ENCODE assay signal across 7 cellular contexts in the genomic region with DNA sequence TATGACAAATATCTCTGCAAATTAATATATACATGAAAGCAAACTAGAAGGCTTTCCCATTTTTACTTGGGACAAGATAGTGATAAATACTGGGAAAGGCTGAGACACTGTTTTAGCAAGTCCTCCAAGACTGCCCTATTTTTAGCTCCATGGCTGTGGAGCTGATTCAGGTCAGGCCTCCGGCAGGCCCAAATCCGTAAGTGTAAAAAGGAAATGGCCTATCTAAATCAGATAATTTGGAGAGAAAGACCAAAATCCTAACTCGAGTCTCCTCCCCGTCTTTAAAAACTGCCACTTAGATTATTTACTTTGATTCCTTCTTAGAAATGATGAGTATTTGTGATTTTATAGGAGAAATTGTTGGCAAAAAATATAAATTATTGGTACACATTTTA. TPM values are rescaled to one million over a fixed set of nuclear protein-coding genes. Genes with fewer than 3 reads are reported as not detected.
A peak's percentile ranks its signal among the peaks of the same experiment; 100 is the strongest.
DNase-seq lines count a peak whose midpoint lies in the region; ATAC-seq and TF ChIP-seq lines count a peak whose summit lies in the region.

No MANE protein-coding gene starts in this region.

- no peaks in the 10 kb centered on the region for H3K27me3 ChIP-seq in HL-60 (ENCODE audit: insufficient read depth, poor library complexity, severe bottlenecking)

- DNase-seq in HL-60 (ENCODE audit: low read depth in 1 of 2, low spot score in 1 of 2) (peak in 1 of 2 experiments; percentile 12), WTC11 (ENCODE audit: low spot score) (no peak), glomerular visceral epithelial cell (ENCODE audit: extremely low spot score) (peak; percentile 12), NCI-H2107 treated with DMSO at 0.1 percent for 48 hours (lab: John Stamatoyannopoulos, UW; ENCODE audit: unreplicated experiment) (no peak), DMS153 (lab: John Stamatoyannopoulos, UW) (no peak)
- DNase-seq in stimulated activated CD4-positive, alpha-beta T cell treated with anti-CD3 and anti-CD28 coated beads, Interleukin-2, amount 100 ng/mL, for 24 hours: no peak

- H3K4me1 Mint-ChIP-seq in WTC11: peaks cover 20% of the 10 kb centered on the region
- H3K4me1 Mint-ChIP-seq in stimulated activated memory B cell treated with anti-CD40 and anti-IgM and Interleukin-4, amounts not matched to agents 10 μg/mL and 1 μg/mL and 100 μg/mL, for 72 hours: peaks cover 40% of the 10 kb centered on the region

- H3K27ac Mint-ChIP-seq in WTC11: peak overlapping the region; percentile 91; the same call in 1 of the 2 replicates
- peak overlapping the region; percentile 94 for H3K27ac Mint-ChIP-seq in stimulated activated memory B cell treated with anti-CD40 and anti-IgM and Interleukin-4, amounts not matched to agents 10 μg/mL and 1 μg/mL and 100 μg/mL, for 72 hours

- no peaks in the 10 kb centered on the region for H3K9me3 Mint-ChIP-seq in WTC11
- H3K9me3 Mint-ChIP-seq in stimulated activated memory B cell treated with anti-CD40 and anti-IgM and Interleukin-4, amounts not matched to agents 10 μg/mL and 1 μg/mL and 100 μg/mL, for 72 hours: no peaks in the 10 kb centered on the region

- TF ChIP-seq CTCF in HL-60 (IDR thresholded peaks at IDR 0.05; ENCODE audit: insufficient read depth, low read length) (no peak), WTC11 (IDR thresholded peaks at IDR 0.05) (no peak)

- H3K4me3 ChIP-seq in HL-60 (replicated peaks; ENCODE audit: insufficient read depth, low read length): peak overlapping the region; percentile 65

- CTCF ChIA-PET in WTC11 (lab: Charles Lee): interaction anchor here (0.7 kb wide), 1 partner anchor 440 kb away, joined by 3 read pairs; no protein-coding TSS in a partner anchor

- no peaks in the 10 kb centered on the region; the same call in 1 of the 2 replicates for H3K27me3 Mint-ChIP-seq in WTC11 (ENCODE audit: low read depth)
- no peaks in the 10 kb centered on the region for H3K27me3 Mint-ChIP-seq in stimulated activated memory B cell treated with anti-CD40 and anti-IgM and Interleukin-4, amounts not matched to agents 10 μg/mL and 1 μg/mL and 100 μg/mL, for 72 hours

- H3K36me3 Mint-ChIP-seq in WTC11: peaks cover 19% of the 10 kb centered on the region
- peaks cover 24% of the 10 kb centered on the region for H3K36me3 Mint-ChIP-seq in stimulated activated memory B cell treated with anti-CD40 and anti-IgM and Interleukin-4, amounts not matched to agents 10 μg/mL and 1 μg/mL and 100 μg/mL, for 72 hours

- ATAC-seq in WTC11: no peak
- ATAC-seq in stimulated activated memory B cell treated with anti-CD40 and anti-IgM and Interleukin-4, amounts not matched to agents 10 μg/mL and 1 μg/mL and 100 μg/mL, for 72 hours: no peak

- H3K4me3 Mint-ChIP-seq in WTC11: peak overlapping the region; percentile 96
- H3K4me3 Mint-ChIP-seq in stimulated activated memory B cell treated with anti-CD40 and anti-IgM and Interleukin-4, amounts not matched to agents 10 μg/mL and 1 μg/mL and 100 μg/mL, for 72 hours: peak overlapping the region; percentile 92

- POLR2A ChIA-PET in WTC11 (lab: Charles Lee): interaction anchor here (0.7 kb wide), 1 partner anchor 407 kb away, joined by 3 read pairs; no protein-coding TSS in a partner anchor

- H3K27ac ChIP-seq in HL-60 (replicated peaks): peak overlapping the region; percentile 99

TF ChIP-seq in WTC11, 78 proteins besides CTCF, POLR2A, EP300 and RAD21 (continues in another document):
- TF ChIP-seq, protein P1, sequence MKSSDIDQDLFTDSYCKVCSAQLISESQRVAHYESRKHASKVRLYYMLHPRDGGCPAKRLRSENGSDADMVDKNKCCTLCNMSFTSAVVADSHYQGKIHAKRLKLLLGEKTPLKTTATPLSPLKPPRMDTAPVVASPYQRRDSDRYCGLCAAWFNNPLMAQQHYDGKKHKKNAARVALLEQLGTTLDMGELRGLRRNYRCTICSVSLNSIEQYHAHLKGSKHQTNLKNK (CRISPR knock-in tag; IDR thresholded peaks at IDR 0.05): no peak
- TF ChIP-seq NR1H2 (CRISPR knock-in tag; IDR thresholded peaks at IDR 0.05) (no peak), NR3C1 (CRISPR knock-in tag; conservative IDR thresholded peaks at IDR 0.05; ENCODE audit: low read depth) (no peak), NR2C2 (CRISPR knock-in tag; IDR thresholded peaks at IDR 0.05) (no peak), SOX15 (CRISPR knock-in tag; IDR thresholded peaks at IDR 0.05) (no peak), ATF1 (CRISPR knock-in tag; IDR thresholded peaks at IDR 0.05) (no peak), PRRX2 (CRISPR knock-in tag; IDR thresholded peaks at IDR 0.05) (no peak), ZNF121 (CRISPR knock-in tag; IDR thresholded peaks at IDR 0.05) (no peak), TP53 (CRISPR knock-in tag; IDR thresholded peaks at IDR 0.05) (no peak), MXD4 (CRISPR knock-in tag; IDR thresholded peaks at IDR 0.05; ENCODE audit: borderline replicate concordance) (no peak)
- TF ChIP-seq, protein P2, sequence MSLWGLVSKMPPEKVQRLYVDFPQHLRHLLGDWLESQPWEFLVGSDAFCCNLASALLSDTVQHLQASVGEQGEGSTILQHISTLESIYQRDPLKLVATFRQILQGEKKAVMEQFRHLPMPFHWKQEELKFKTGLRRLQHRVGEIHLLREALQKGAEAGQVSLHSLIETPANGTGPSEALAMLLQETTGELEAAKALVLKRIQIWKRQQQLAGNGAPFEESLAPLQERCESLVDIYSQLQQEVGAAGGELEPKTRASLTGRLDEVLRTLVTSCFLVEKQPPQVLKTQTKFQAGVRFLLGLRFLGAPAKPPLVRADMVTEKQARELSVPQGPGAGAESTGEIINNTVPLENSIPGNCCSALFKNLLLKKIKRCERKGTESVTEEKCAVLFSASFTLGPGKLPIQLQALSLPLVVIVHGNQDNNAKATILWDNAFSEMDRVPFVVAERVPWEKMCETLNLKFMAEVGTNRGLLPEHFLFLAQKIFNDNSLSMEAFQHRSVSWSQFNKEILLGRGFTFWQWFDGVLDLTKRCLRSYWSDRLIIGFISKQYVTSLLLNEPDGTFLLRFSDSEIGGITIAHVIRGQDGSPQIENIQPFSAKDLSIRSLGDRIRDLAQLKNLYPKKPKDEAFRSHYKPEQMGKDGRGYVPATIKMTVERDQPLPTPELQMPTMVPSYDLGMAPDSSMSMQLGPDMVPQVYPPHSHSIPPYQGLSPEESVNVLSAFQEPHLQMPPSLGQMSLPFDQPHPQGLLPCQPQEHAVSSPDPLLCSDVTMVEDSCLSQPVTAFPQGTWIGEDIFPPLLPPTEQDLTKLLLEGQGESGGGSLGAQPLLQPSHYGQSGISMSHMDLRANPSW (CRISPR knock-in tag; conservative IDR thresholded peaks at IDR 0.05; ENCODE audit: low read depth): no peak
- TF ChIP-seq, protein P3, sequence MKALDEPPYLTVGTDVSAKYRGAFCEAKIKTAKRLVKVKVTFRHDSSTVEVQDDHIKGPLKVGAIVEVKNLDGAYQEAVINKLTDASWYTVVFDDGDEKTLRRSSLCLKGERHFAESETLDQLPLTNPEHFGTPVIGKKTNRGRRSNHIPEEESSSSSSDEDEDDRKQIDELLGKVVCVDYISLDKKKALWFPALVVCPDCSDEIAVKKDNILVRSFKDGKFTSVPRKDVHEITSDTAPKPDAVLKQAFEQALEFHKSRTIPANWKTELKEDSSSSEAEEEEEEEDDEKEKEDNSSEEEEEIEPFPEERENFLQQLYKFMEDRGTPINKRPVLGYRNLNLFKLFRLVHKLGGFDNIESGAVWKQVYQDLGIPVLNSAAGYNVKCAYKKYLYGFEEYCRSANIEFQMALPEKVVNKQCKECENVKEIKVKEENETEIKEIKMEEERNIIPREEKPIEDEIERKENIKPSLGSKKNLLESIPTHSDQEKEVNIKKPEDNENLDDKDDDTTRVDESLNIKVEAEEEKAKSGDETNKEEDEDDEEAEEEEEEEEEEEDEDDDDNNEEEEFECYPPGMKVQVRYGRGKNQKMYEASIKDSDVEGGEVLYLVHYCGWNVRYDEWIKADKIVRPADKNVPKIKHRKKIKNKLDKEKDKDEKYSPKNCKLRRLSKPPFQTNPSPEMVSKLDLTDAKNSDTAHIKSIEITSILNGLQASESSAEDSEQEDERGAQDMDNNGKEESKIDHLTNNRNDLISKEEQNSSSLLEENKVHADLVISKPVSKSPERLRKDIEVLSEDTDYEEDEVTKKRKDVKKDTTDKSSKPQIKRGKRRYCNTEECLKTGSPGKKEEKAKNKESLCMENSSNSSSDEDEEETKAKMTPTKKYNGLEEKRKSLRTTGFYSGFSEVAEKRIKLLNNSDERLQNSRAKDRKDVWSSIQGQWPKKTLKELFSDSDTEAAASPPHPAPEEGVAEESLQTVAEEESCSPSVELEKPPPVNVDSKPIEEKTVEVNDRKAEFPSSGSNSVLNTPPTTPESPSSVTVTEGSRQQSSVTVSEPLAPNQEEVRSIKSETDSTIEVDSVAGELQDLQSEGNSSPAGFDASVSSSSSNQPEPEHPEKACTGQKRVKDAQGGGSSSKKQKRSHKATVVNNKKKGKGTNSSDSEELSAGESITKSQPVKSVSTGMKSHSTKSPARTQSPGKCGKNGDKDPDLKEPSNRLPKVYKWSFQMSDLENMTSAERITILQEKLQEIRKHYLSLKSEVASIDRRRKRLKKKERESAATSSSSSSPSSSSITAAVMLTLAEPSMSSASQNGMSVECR (CRISPR knock-in tag; IDR thresholded peaks at IDR 0.05; ENCODE audit: borderline replicate concordance): no peak
- TF ChIP-seq, protein P4, sequence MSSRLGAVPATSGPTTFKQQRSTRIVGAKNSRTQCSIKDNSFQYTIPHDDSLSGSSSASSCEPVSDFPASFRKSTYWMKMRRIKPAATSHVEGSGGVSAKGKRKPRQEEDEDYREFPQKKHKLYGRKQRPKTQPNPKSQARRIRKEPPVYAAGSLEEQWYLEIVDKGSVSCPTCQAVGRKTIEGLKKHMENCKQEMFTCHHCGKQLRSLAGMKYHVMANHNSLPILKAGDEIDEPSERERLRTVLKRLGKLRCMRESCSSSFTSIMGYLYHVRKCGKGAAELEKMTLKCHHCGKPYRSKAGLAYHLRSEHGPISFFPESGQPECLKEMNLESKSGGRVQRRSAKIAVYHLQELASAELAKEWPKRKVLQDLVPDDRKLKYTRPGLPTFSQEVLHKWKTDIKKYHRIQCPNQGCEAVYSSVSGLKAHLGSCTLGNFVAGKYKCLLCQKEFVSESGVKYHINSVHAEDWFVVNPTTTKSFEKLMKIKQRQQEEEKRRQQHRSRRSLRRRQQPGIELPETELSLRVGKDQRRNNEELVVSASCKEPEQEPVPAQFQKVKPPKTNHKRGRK (CRISPR knock-in tag; IDR thresholded peaks at IDR 0.05; ENCODE audit: borderline replicate concordance): no peak

RNA-seq across cellular contexts. Expression of a gene that starts 2.9 kb away (rescaled TPM):
- total RNA-seq in WTC11 (2021): 38.7 to 44.6 TPM (median 40.7 TPM) in 3 replicates
